Comparison of ENCODE assay signal across 29 cellular contexts in genomic region chr11:88042238-88043032, GRCh38.
A peak's percentile ranks its signal among the peaks of the same experiment; 100 is the strongest.
DNase-seq lines count a peak whose midpoint lies in the region; ATAC-seq and TF ChIP-seq lines count a peak whose summit lies in the region.
"Had no signal": no experiment of that assay in that cellular context is flagged by ENCODE, and none has a peak within 500 bp of the region (broad histone marks: within the 10 kb centered on the region; RNA-seq: fewer than 3 reads in every experiment).

No MANE protein-coding gene starts in this region.

- H3K9me3 ChIP-seq in WERI-Rb-1 (ENCODE audit: severe bottlenecking) (no peaks in the 10 kb centered on the region), Caco-2 (no peaks in the 10 kb centered on the region)
- H3K9me3 ChIP-seq: A549, MG63, SK-N-SH, stomach, transverse colon had no signal

- no peaks in the 10 kb centered on the region for H3K4me1 ChIP-seq in Caco-2
- H3K4me1 ChIP-seq: A549, stomach, transverse colon had no signal

- POLR2A ChIA-PET in Caco-2 (lab: Charles Lee): no interaction called here

- no peaks in the 10 kb centered on the region for H3K9me3 Mint-ChIP-seq in stimulated activated naive CD8-positive, alpha-beta T cell treated with anti-CD3 and anti-CD28 coated beads, Interleukin-15, amount 100 ng/mL, for 72 hours
- H3K9me3 Mint-ChIP-seq in Caco-2 (ENCODE audit: unreplicated experiment): no peaks in the 10 kb centered on the region
- H3K9me3 Mint-ChIP-seq: IgD-negative memory B cell, naive B cell had no signal

- H3K36me3 Mint-ChIP-seq in Caco-2 (ENCODE audit: insufficient read depth, unreplicated experiment): no peaks in the 10 kb centered on the region
- H3K36me3 Mint-ChIP-seq: IgD-negative memory B cell, naive B cell had no signal

- ATAC-seq in stimulated activated naive CD8-positive, alpha-beta T cell treated with anti-CD3 and anti-CD28 coated beads, Interleukin-15, amount 100 ng/mL, for 72 hours: peak; percentile 35
- ATAC-seq in stimulated activated naive CD8-positive, alpha-beta T cell treated with anti-CD3 and anti-CD28 coated beads, Interleukin-15, Interleukin-2, amounts not matched to agents 100 U/mL and 50 U/mL, for 24 hours: no peak
- ATAC-seq in HG03442 (IDR thresholded peaks at IDR 0.05; ENCODE audit: unreplicated experiment): no peak
- ATAC-seq: A549, right cardiac atrium had no signal

- 0 out of 2 replicates have a peak overlapping the region, but pooled peaks have one; percentile 7 for H3K27ac ChIP-seq in WERI-Rb-1
- H3K27ac ChIP-seq: A549, brain microvascular endothelial cell, RWPE1, stomach, transverse colon had no signal

- H3K4me3 ChIP-seq in WERI-Rb-1 (ENCODE audit: low read depth, low read length) (no peak overlapping the region), Caco-2 (ENCODE audit: low read depth, low read length) (no peak overlapping the region)
- H3K4me3 ChIP-seq: A549, MG63, stomach, transverse colon had no signal

- BruUV-seq in Caco-2 (replicated peaks; lab: Mats Ljungman, UMichigan): no TSS peak

- no peaks in the 10 kb centered on the region for H3K36me3 ChIP-seq in WERI-Rb-1
- no peaks in the 10 kb centered on the region for H3K36me3 ChIP-seq in Caco-2 (ENCODE audit: control insufficient read depth, insufficient read depth, low read length)
- H3K36me3 ChIP-seq: brain microvascular endothelial cell, MG63, stomach, transverse colon had no signal

- H3K27me3 ChIP-seq in WERI-Rb-1 (ENCODE audit: insufficient read depth, low read depth, severe bottlenecking): no peaks in the 10 kb centered on the region
- no peaks in the 10 kb centered on the region for H3K27me3 ChIP-seq in Caco-2 (replicated peaks; ENCODE audit: control insufficient read depth, insufficient read depth, low read length)
- H3K27me3 ChIP-seq: brain microvascular endothelial cell, MG63, stomach, transverse colon had no signal

- H3K4me1 Mint-ChIP-seq in stimulated activated naive CD8-positive, alpha-beta T cell treated with anti-CD3 and anti-CD28 coated beads, Interleukin-15, amount 100 ng/mL, for 72 hours: no peaks in the 10 kb centered on the region
- H3K4me1 Mint-ChIP-seq in Caco-2 (ENCODE audit: low read depth, unreplicated experiment): no peaks in the 10 kb centered on the region
- H3K4me1 Mint-ChIP-seq: IgD-negative memory B cell, naive B cell had no signal

- CTCF ChIA-PET in Caco-2 (lab: Charles Lee): no interaction called here

- H3K4me3 Mint-ChIP-seq in stimulated activated naive CD8-positive, alpha-beta T cell treated with anti-CD3 and anti-CD28 coated beads, Interleukin-15, amount 100 ng/mL, for 72 hours: no peak overlapping the region
- no peak overlapping the region for H3K4me3 Mint-ChIP-seq in Caco-2 (ENCODE audit: unreplicated experiment)
- H3K4me3 Mint-ChIP-seq: IgD-negative memory B cell, naive B cell had no signal

- TF ChIP-seq CTCF in WERI-Rb-1 (IDR thresholded peaks at IDR 0.05; ENCODE audit: low read depth, low read length): no peak
- no peak for TF ChIP-seq CTCF in Caco-2 (IDR thresholded peaks at IDR 0.05; ENCODE audit: insufficient read depth in 1 of 2, low read depth in 1 of 2, low read length in 1 of 2, severe bottlenecking in 1 of 2, unreplicated experiment in 1 of 2)

- no peak for DNase-seq in stimulated activated naive CD8-positive, alpha-beta T cell treated with anti-CD3 and anti-CD28 coated beads, Interleukin-15, amount 100 ng/mL, for 72 hours
- DNase-seq in stimulated activated naive CD8-positive, alpha-beta T cell treated with anti-CD3 and anti-CD28 coated beads, Interleukin-15, Interleukin-2, amounts not matched to agents 100 U/mL and 50 U/mL, for 24 hours: no peak
- DNase-seq in WERI-Rb-1: peak; percentile 35
- DNase-seq in iPS-NIHi7 (ENCODE audit: extremely low spot score): peak; percentile 16
- no peak for DNase-seq in NCI-H345 (lab: John Stamatoyannopoulos, UW)
- no peak for DNase-seq in GDM1 (lab: John Stamatoyannopoulos, UW)
- DNase-seq in Caco-2: no peak
- DNase-seq: activated CD4-positive, alpha-beta T cell treated with anti-CD3 and anti-CD28 coated beads, Interleukin-2, amount 50 U/mL, for 4 hours; activated CD8-positive, alpha-beta memory T cell treated with anti-CD3 and anti-CD28 coated beads, Interleukin-2, amount 50 U/mL, for 48 hours; activated gamma-delta T cell; brain microvascular endothelial cell; COR-L47; DND-41; effector memory CD4-positive, alpha-beta T cell; MG63; naive B cell; NCI-H187 treated with DMSO at 0.1 percent for 48 hours; NCI-H446 treated with DMSO at 0.1 percent for 48 hours; right cardiac atrium; SK-N-SH; stimulated activated CD4-positive, alpha-beta T cell treated with anti-CD3 and anti-CD28 coated beads, Interleukin-12 subunit alpha, Interleukin-12 subunit beta, amount 100 ng/mL, for 4 hours; stimulated activated CD4-positive, alpha-beta T cell treated with anti-CD3 and anti-CD28 coated beads, Interleukin-4, amount 100 ng/mL, for 4 hours; stomach; T-helper 2 cell; transverse colon had no signal

- intact Hi-C loops in Caco-2 (cut with micrococcal nuclease; ENCODE audit: unreplicated experiment): no loop called here

- peaks cover 47% of the 10 kb centered on the region for H3K27me3 Mint-ChIP-seq in stimulated activated naive CD8-positive, alpha-beta T cell treated with anti-CD3 and anti-CD28 coated beads, Interleukin-15, amount 100 ng/mL, for 72 hours
- H3K27me3 Mint-ChIP-seq in Caco-2 (ENCODE audit: insufficient read depth, unreplicated experiment): peaks cover 24% of the 10 kb centered on the region

- H3K27ac Mint-ChIP-seq in stimulated activated naive CD8-positive, alpha-beta T cell treated with anti-CD3 and anti-CD28 coated beads, Interleukin-15, amount 100 ng/mL, for 72 hours: peak overlapping the region in 1 of 2 donors; percentile 61
- no peak overlapping the region for H3K27ac Mint-ChIP-seq in Caco-2 (ENCODE audit: unreplicated experiment)
- H3K27ac Mint-ChIP-seq: IgD-negative memory B cell, naive B cell had no signal

Comparison
In these comparisons a context has a peak if more than half of its experiments do, and no peak if none do; other contexts are left out.
1. DNase-seq: peak in WERI-Rb-1 (single experiment) and iPS-NIHi7 (single experiment); none in stimulated activated naive CD8-positive, alpha-beta T cell treated with anti-CD3 and anti-CD28 coated beads, Interleukin-15, amount 100 ng/mL, for 72 hours (0 of 2), stimulated activated naive CD8-positive, alpha-beta T cell treated with anti-CD3 and anti-CD28 coated beads, Interleukin-15, Interleukin-2, amounts not matched to agents 100 U/mL and 50 U/mL, for 24 hours (single experiment), NCI-H345 (single experiment), GDM1 (single experiment) and Caco-2 (0 of 2).